In the genomic region with DNA sequence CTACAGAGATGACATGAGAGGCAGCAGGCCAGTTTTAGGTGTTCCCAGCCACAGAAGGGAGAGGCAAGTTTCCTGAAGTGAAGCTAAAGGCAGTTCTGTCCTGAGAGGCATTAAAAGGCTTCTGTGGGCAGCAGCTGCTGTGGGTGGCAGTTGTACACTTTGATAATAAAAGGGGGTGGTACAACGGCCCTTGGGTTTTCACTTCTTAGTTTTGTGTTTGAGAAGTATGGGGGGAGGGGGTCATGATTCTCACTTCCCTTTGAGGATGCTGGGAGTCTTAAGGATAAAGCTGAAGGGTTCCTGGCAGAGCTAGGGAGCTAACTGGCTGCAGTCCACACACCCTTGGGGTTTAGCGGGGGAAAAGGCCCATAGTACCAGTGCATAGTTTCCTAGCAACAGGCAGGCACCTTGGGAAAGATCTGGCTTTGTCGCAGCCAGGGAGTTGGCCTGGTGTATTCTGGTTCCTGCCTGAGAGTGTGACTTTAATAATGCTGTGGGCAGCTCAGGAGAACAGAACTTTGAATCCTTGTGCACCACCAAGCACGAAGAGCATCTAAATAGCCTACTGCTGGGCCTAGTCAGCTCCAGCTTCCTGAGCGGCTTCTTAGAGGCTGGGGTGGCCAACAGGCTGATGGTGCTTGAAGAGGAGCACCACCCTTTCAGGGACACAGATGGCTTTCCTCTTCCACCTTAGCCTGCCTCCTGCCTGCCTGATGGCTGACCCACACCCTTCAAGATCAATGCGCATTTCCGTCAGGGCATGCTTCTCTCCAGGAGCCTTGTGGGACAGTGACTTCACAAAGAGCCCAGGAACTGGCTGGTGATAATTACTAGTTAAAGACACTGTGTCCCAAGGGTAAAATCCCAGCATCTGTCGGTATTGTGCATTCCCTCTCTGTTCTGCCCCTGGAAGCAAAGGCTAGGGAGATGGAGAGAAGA, we compare ENCODE assay signal across 15 cellular contexts.
A peak's percentile ranks its signal among the peaks of the same experiment; 100 is the strongest.
DNase-seq lines count a peak whose midpoint lies in the region; ATAC-seq, FAIRE-seq and TF ChIP-seq lines count a peak whose summit lies in the region.
"Had no signal": no experiment of that assay in that cellular context is flagged by ENCODE, and none has a peak within 500 bp of the region (broad histone marks: within the 10 kb centered on the region; RNA-seq: fewer than 3 reads in every experiment).

No MANE protein-coding gene starts in this region.

- TF ChIP-seq POLR2A in GM18505 (IDR thresholded peaks at IDR 0.05; ENCODE audit: borderline replicate concordance, extremely low read depth, insufficient read depth, insufficient read length) = no peak

- in situ Hi-C loops in KBM-7 (cut with MboI; ENCODE audit: low pct_unique_long_range_greater_than_20kb, low sequenced_read_pairs) = no loop called here

- TF ChIP-seq CTCF in GM20000 (IDR thresholded peaks at IDR 0.05; ENCODE audit: extremely low read depth, missing control alignments) = no peak

- peak; percentile 67 for DNase-seq in KBM-7
- DNase-seq in OCI-M1 (lab: John Stamatoyannopoulos, UW) = peak; percentile 65
- no peak for DNase-seq in NAMALWA (ENCODE audit: low spot score)
- no peak for DNase-seq in GM20000 (ENCODE audit: low spot score)
- DNase-seq in activated naive CD4-positive, alpha-beta T cell treated with anti-CD3 and anti-CD28 coated beads, Interleukin-2, amount 50 U/mL, for 16 hours = no peak
- DNase-seq: activated naive CD8-positive, alpha-beta T cell treated with anti-CD3 and anti-CD28 coated beads, Interleukin-2, amount 10 ng/mL, durations not matched to agents 7 days and 5 days; CD4-positive, CD25-positive, alpha-beta regulatory T cell; GM23248; islet precursor cell; NCI-H1436; PC-9 had no signal

- FAIRE-seq in islet of Langerhans (lab: Jason Lieb, UNC) = peak; percentile 60

- ATAC-seq in GM18498 (IDR thresholded peaks at IDR 0.05; ENCODE audit: unreplicated experiment) (peak; percentile 75), GM18505 (IDR thresholded peaks at IDR 0.05; ENCODE audit: unreplicated experiment) (no peak)
- ATAC-seq: sciatic nerve had no signal

Comparison
In these comparisons a context has a peak if more than half of its experiments do, and no peak if none do; other contexts are left out.
1. DNase-seq: peak in KBM-7 (single experiment) and OCI-M1 (single experiment); none in NAMALWA (single experiment), GM20000 (single experiment) and activated naive CD4-positive, alpha-beta T cell treated with anti-CD3 and anti-CD28 coated beads, Interleukin-2, amount 50 U/mL, for 16 hours (single experiment).